In the genomic region with DNA sequence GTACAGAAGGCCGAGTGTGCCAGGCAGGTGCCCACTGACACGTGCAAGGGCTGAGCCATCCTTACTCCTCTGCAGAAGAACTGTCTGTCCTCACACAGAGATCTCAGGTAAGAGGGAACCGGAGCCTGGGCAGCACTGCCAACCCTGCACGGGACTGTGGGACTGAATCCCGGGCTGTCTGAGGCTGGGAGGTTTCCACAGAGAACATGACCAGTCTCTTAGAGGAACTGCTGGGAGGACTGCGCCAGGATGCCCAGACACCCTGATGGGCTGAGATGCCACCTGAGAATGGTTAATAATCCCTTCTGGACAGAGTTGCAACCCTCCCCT, we compare ENCODE assay signal across 6 cellular contexts.
"Had no signal": no experiment of that assay in that cellular context is flagged by ENCODE, and none has a peak within 500 bp of the region (broad histone marks: within the 10 kb centered on the region; RNA-seq: fewer than 3 reads in every experiment).

No MANE protein-coding gene starts in this region.

- H3K4me3 ChIP-seq: GM23338 had no signal

- ATAC-seq: GM23338, HepG2 had no signal

- H3K27ac Mint-ChIP-seq: GM23338, H9 had no signal

- H3K27ac ChIP-seq: HL-60 had no signal

- H3K9me3 Mint-ChIP-seq: IgD-negative memory B cell had no signal

- H3K4me1 Mint-ChIP-seq: GM23338, IgD-negative memory B cell had no signal

- H3K4me3 Mint-ChIP-seq: GM23338, H9, IgD-negative memory B cell had no signal

- DNase-seq: H9, HCEC 1CT had no signal
